Comparison of ENCODE assay signal across 18 cellular contexts in genomic region chr9:117516676-117517632, GRCh38.
"Had no signal": no experiment of that assay in that cellular context is flagged by ENCODE, and none has a peak within 500 bp of the region (broad histone marks: within the 10 kb centered on the region; RNA-seq: fewer than 3 reads in every experiment).

No MANE protein-coding gene starts in this region.

- H3K36me3 ChIP-seq: tibial nerve had no signal

- H3K9me3 ChIP-seq: tibial nerve had no signal

- DNase-seq: activated B cell treated with CpG ODN at 0.5 μM for 24 hours; activated CD4-positive, alpha-beta memory T cell treated with anti-CD3 and anti-CD28 coated beads for 36 hours; activated CD4-positive, alpha-beta T cell treated with anti-CD3 and anti-CD28 coated beads for 4 hours; activated CD8-positive, alpha-beta memory T cell treated with anti-CD3 and anti-CD28 coated beads, Interleukin-2, amount 10 ng/mL, durations not matched to agents 7 days and 5 days; activated naive CD8-positive, alpha-beta T cell treated with anti-CD3 and anti-CD28 coated beads for 36 hours; amniotic stem cell; effector CD8-positive, alpha-beta T cell; glutamatergic neuron; hippocampal formation; left cardiac atrium; nephron progenitor cell; nucleus accumbens; posterior cingulate gyrus; retina; stimulated activated CD8-positive, alpha-beta memory T cell treated with anti-CD3 and anti-CD28 coated beads, Interleukin-4, amount 100 ng/mL, for 48 hours; stimulated activated naive CD4-positive, alpha-beta T cell; substantia nigra had no signal

- H3K27ac ChIP-seq: tibial nerve had no signal

- H3K27me3 ChIP-seq: tibial nerve had no signal

- H3K4me3 ChIP-seq: tibial nerve had no signal

- H3K4me1 ChIP-seq: tibial nerve had no signal
